In the genomic region with DNA sequence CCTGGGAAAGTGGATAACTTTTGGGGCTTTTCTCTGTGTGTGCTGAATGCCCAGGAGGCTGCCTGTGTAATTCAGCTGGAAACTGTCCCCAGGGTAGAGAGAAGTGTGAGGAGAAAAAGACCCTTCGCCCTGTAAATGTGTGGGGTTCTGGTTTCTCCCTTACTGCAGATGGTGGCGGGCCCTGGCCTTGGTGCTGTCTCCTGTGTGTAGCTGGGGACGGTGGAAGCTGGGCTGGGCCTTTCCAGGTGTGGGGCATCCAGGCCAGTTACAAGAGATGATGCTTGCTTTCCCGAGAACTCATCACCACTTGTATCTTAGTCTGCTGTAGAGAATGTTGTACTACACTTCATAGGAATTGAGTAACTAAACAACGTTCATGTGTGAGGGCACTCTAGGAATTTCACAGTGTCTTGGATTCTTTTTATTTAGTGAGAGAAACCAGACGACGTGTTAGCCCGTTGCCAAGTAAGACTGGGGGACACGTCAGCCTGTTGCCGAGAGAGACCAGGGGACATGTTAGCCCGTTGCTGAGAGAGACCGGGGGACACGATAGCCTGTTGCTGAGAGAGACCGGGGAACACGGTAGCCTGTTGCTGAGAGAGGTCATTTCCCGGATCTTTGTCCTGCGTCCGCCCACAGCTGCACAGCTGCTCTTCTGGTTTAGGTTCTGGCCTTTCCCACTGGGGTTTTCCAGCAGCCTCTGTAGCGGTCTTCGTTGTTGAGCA, we compare ENCODE assay signal across 20 cellular contexts. TPM values are rescaled to one million over a fixed set of nuclear protein-coding genes. Genes with fewer than 3 reads are reported as not detected.
DNase-seq lines count a peak whose midpoint lies in the region; ATAC-seq and TF ChIP-seq lines count a peak whose summit lies in the region.
"Had no signal": no experiment of that assay in that cellular context is flagged by ENCODE, and none has a peak within 500 bp of the region (broad histone marks: within the 10 kb centered on the region; RNA-seq: fewer than 3 reads in every experiment).

No MANE protein-coding gene starts in this region.

- H3K27ac ChIP-seq in body of pancreas (peak overlapping the region in 1 of 4 donors; percentile 14), neural progenitor cell (no peak overlapping the region), suprapubic skin (peak overlapping the region; percentile 77)
- H3K27ac ChIP-seq: C4-2B had no signal

- H3K4me3 Mint-ChIP-seq in neural progenitor cell = no peak overlapping the region
- H3K4me3 Mint-ChIP-seq: neural crest cell had no signal

- no peaks in the 10 kb centered on the region for H3K27me3 ChIP-seq in body of pancreas
- no peaks in the 10 kb centered on the region for H3K27me3 ChIP-seq in neural progenitor cell
- H3K27me3 ChIP-seq in suprapubic skin = no peaks in the 10 kb centered on the region
- H3K27me3 ChIP-seq: thyroid gland had no signal

- intact Hi-C loops in body of pancreas (cut with DNase I) = no loop called here

- H3K4me2 ChIP-seq in neural progenitor cell = no peak overlapping the region

- H2AFZ ChIP-seq in neural progenitor cell (replicated peaks) = no peak overlapping the region

- peaks cover 19% of the 10 kb centered on the region for H3K4me1 Mint-ChIP-seq in neural progenitor cell

- H3F3A ChIP-seq in neural progenitor cell (ENCODE audit: low read depth) = no peaks in the 10 kb centered on the region

- no peak overlapping the region for H3K4me3 ChIP-seq in body of pancreas
- no peak overlapping the region for H3K4me3 ChIP-seq in foreskin fibroblast (ENCODE audit: low read depth in 1 of 2, low read length in 2 of 2)
- H3K4me3 ChIP-seq in neural progenitor cell = no peak overlapping the region
- no peak overlapping the region for H3K4me3 ChIP-seq in suprapubic skin
- H3K4me3 ChIP-seq: thyroid gland had no signal

- DNase-seq in body of pancreas (peak in 2 of 4 donors; percentile 20 to 49), foreskin fibroblast (peak; percentile 30 to 54), neural progenitor cell (ENCODE audit: low spot score) (no peak), suprapubic skin (ENCODE audit: low spot score in 2 of 2) (no peak), AML-193 (lab: John Stamatoyannopoulos, UW) (no peak), NOMO-1 (lab: John Stamatoyannopoulos, UW; ENCODE audit: unreplicated experiment in 2 of 2) (no peak), GM03348 (ENCODE audit: low spot score) (no peak)
- DNase-seq: activated effector memory CD4-positive, alpha-beta T cell treated with Interleukin-2 at 50 U/mL for 16 hours; DMS79; glutamatergic neuron; NCI-H1694; OCI-M1; SW 1271 had no signal

- H3K36me3 ChIP-seq in body of pancreas (replicated peaks in 1 of 2; ENCODE audit: insufficient read depth in 1 of 2, low read depth in 2 of 2) (no peaks in the 10 kb centered on the region), neural progenitor cell (no peaks in the 10 kb centered on the region), suprapubic skin (peaks cover 15% of the 10 kb centered on the region)
- H3K36me3 ChIP-seq: thyroid gland had no signal

- H3K4me1 ChIP-seq in body of pancreas (no peaks in the 10 kb centered on the region), neural progenitor cell (no peaks in the 10 kb centered on the region), suprapubic skin (peaks cover 40% of the 10 kb centered on the region)
- H3K4me1 ChIP-seq: thyroid gland had no signal

- no peaks in the 10 kb centered on the region for H3K9me3 ChIP-seq in body of pancreas
- H3K9me3 ChIP-seq in neural progenitor cell (ENCODE audit: low read depth) = no peaks in the 10 kb centered on the region
- no peaks in the 10 kb centered on the region for H3K9me3 ChIP-seq in suprapubic skin
- H3K9me3 ChIP-seq: thyroid gland had no signal

- H3K27me3 Mint-ChIP-seq in neural progenitor cell (ENCODE audit: insufficient read depth, low read depth) = no peaks in the 10 kb centered on the region

- H4K20me1 ChIP-seq in neural progenitor cell (ENCODE audit: low read depth) = peaks cover 18% of the 10 kb centered on the region

- ATAC-seq in body of pancreas = peak; percentile 56
- ATAC-seq in activated CD4-positive, CD25-positive, alpha-beta regulatory T cell treated with anti-CD3 and anti-CD28 coated beads, Interleukin-2, amount 50 U/mL, for 24 hours = no peak
- ATAC-seq: HCT116 had no signal

- peaks cover 2% of the 10 kb centered on the region for H3K9me3 Mint-ChIP-seq in neural progenitor cell
- H3K9me3 Mint-ChIP-seq: neural crest cell had no signal

- TF ChIP-seq POLR2A in body of pancreas (IDR thresholded peaks at IDR 0.05) = no peak
- no peak for TF ChIP-seq POLR2A in suprapubic skin (IDR thresholded peaks at IDR 0.05)

- WGBS in body of pancreas, 2 donors = 81 to 89% methylated on average over 20 of the region's 20 CpGs
- WGBS in suprapubic skin = 85% methylated on average over 19 of the region's 20 CpGs

- TF ChIP-seq CTCF in body of pancreas (IDR thresholded peaks at IDR 0.05) = no peak
- no peak for TF ChIP-seq CTCF in foreskin fibroblast (IDR thresholded peaks at IDR 0.05; ENCODE audit: low read depth, low read length)
- TF ChIP-seq CTCF in neural progenitor cell (IDR thresholded peaks at IDR 0.05) = no peak
- no peak for TF ChIP-seq CTCF in suprapubic skin (IDR thresholded peaks at IDR 0.05)

- H3K79me2 ChIP-seq in neural progenitor cell (ENCODE audit: low read depth) = peaks cover 32% of the 10 kb centered on the region

- H3K36me3 Mint-ChIP-seq in neural progenitor cell = peaks cover 15% of the 10 kb centered on the region

- peak overlapping the region; percentile 58 for H3K27ac Mint-ChIP-seq in neural progenitor cell

- no peak for TF ChIP-seq EP300 in suprapubic skin (IDR thresholded peaks at IDR 0.05)

- no peak overlapping the region for H3K9ac ChIP-seq in neural progenitor cell

RNA-seq across cellular contexts. Expression of gene TBCD, which starts 43.1 kb away (rescaled TPM):
- total RNA-seq in body of pancreas (10 to 100 TPM; 38.9 to 74.8 TPM), neural progenitor cell (ENCODE audit: low replicate concordance) (76.4 and 85.0 TPM in 2 replicates), suprapubic skin (100 to 1,000 TPM in 1 of 4 donors, 10 to 100 TPM in 3; 49.7 to 119 (median 71.5) TPM)

RNA-seq across cellular contexts. Expression of gene ZNF750, which starts 44.9 kb away (rescaled TPM):
- total RNA-seq in body of pancreas (not detected), neural progenitor cell (ENCODE audit: low replicate concordance) (not detected in 2 replicates), suprapubic skin (100 to 1,000 TPM; 117 to 353 (median 233) TPM)
- total RNA-seq: activated CD8-positive, alpha-beta memory T cell treated with anti-CD3 and anti-CD28 coated beads for 36 hours; LHCN-M2; neural crest cell had no signal

RNA-seq across cellular contexts. Expression of gene FN3K, which starts 59.5 kb away (rescaled TPM):
- total RNA-seq in body of pancreas (10 to 100 TPM; 15.2 to 29.1 TPM), neural progenitor cell (ENCODE audit: low replicate concordance) (3.3 and 4.0 TPM in 2 replicates), suprapubic skin (10 to 100 TPM in 1 of 4 donors, 1 to 10 TPM in 3; 2.0 to 19.2 (median 4.2) TPM)

Comparison
In these comparisons a context has a peak if more than half of its experiments do, and no peak if none do; other contexts are left out.
1. DNase-seq: peak in foreskin fibroblast (2 of 2); none in neural progenitor cell (single experiment), suprapubic skin (0 of 2), AML-193 (0 of 2), NOMO-1 (0 of 2) and GM03348 (single experiment).
2. RNA of gene ZNF750, which starts 44.9 kb away (total RNA-seq): 117 to 353 TPM in suprapubic skin; not detected in body of pancreas and not detected in neural progenitor cell; every median in the first group is over 100 times any median in the second.